In genomic region chr15:43204016-43204901, GRCh38 we compare ENCODE assay signal across 8 cellular contexts. TPM values are rescaled to one million over a fixed set of nuclear protein-coding genes. Genes with fewer than 3 reads are reported as not detected.
DNase-seq lines count a peak whose midpoint lies in the region; ATAC-seq, FAIRE-seq and TF ChIP-seq lines count a peak whose summit lies in the region.

No MANE protein-coding gene starts in this region.

- in situ Hi-C loops in gastrocnemius medialis (cut with MboI; ENCODE audit: low sequenced_read_pairs in 4 of 4): no loop called here

- no peaks in the 10 kb centered on the region for H3K36me3 Mint-ChIP-seq in glutamatergic neuron (ENCODE audit: unreplicated experiment)

- H3K9me3 ChIP-seq in gastrocnemius medialis: no peaks in the 10 kb centered on the region

- peaks cover 0 to 5% of the 10 kb centered on the region in 2 donors for H3K4me1 ChIP-seq in gastrocnemius medialis

- peak; percentile 78 for FAIRE-seq in GM19239 (lab: Jason Lieb, UNC)

- H3K27ac Mint-ChIP-seq in glutamatergic neuron (ENCODE audit: unreplicated experiment): no peak overlapping the region

- H3K4me3 Mint-ChIP-seq in glutamatergic neuron (ENCODE audit: unreplicated experiment): no peak overlapping the region

- H3K27ac ChIP-seq in gastrocnemius medialis: no peak overlapping the region

- H3K9me3 Mint-ChIP-seq in glutamatergic neuron (ENCODE audit: unreplicated experiment): no peaks in the 10 kb centered on the region

- no peaks in the 10 kb centered on the region for H3K4me1 Mint-ChIP-seq in glutamatergic neuron (ENCODE audit: low read depth, unreplicated experiment)

- H3K36me3 ChIP-seq in gastrocnemius medialis: no peaks in the 10 kb centered on the region

- TF ChIP-seq CTCF in glutamatergic neuron (IDR thresholded peaks at IDR 0.05; ENCODE audit: partially characterized antibody, unreplicated experiment): peak; percentile 9
- peak; percentile 26 to 66 (median 63) for TF ChIP-seq CTCF in gastrocnemius medialis (IDR thresholded peaks at IDR 0.05 in 4 of 5, conservative IDR thresholded peaks at IDR 0.05 in 1 of 5)

- peak in 1 of 2 donors; percentile 74 for ATAC-seq in gastrocnemius medialis
- ATAC-seq in HG03457 (IDR thresholded peaks at IDR 0.05; ENCODE audit: unreplicated experiment): no peak
- ATAC-seq in HG02885 (IDR thresholded peaks at IDR 0.05; ENCODE audit: poor library complexity, unreplicated experiment): no peak

- intact Hi-C loops in gastrocnemius medialis (cut with DNase I; ENCODE audit: low total_unique reads): loop anchor here (1.0 to 10.0 kb wide), 2 partner anchors 17 to 499 kb away; no protein-coding TSS in a partner anchor

- TF ChIP-seq POLR2A in gastrocnemius medialis (IDR thresholded peaks at IDR 0.05): no peak

- peaks cover 7% of the 10 kb centered on the region for H3K27me3 Mint-ChIP-seq in glutamatergic neuron (ENCODE audit: unreplicated experiment)

- DNase-seq in AG08395 (ENCODE audit: low spot score) (peak; percentile 74), GM19239 (ENCODE audit: insufficient read length, low spot score) (peak; percentile 39), OCI-M1 (lab: John Stamatoyannopoulos, UW) (peak; percentile 68), glutamatergic neuron (peak; percentile 62), gastrocnemius medialis (peak in 1 of 2 donors; percentile 34)
- peak; percentile 17 for DNase-seq in activated effector memory CD4-positive, alpha-beta T cell treated with Interleukin-2 at 50 U/mL for 16 hours

- H3K4me3 ChIP-seq in gastrocnemius medialis: no peak overlapping the region

- no peaks in the 10 kb centered on the region for H3K27me3 ChIP-seq in gastrocnemius medialis

RNA-seq across cellular contexts. Expression of gene EPB42, which starts 16.6 kb away (rescaled TPM):
- total RNA-seq in glutamatergic neuron (ENCODE audit: unreplicated experiment) (not detected), gastrocnemius medialis (not detected)

RNA-seq across cellular contexts. Expression of gene CCNDBP1, which starts 19.1 kb away (rescaled TPM):
- total RNA-seq in glutamatergic neuron (ENCODE audit: unreplicated experiment) (86.8 TPM), gastrocnemius medialis (100 to 1,000 TPM in 1 of 4 donors, 10 to 100 TPM in 3; 32.4 to 108 (median 92.6) TPM)
